Comparison of ENCODE assay signal across 9 cellular contexts in genomic region chr14:105061428-105062047, GRCh38. TPM values are rescaled to one million over a fixed set of nuclear protein-coding genes. Genes with fewer than 3 reads are reported as not detected.
A peak's percentile ranks its signal among the peaks of the same experiment; 100 is the strongest.
DNase-seq lines count a peak whose midpoint lies in the region; ATAC-seq and TF ChIP-seq lines count a peak whose summit lies in the region.
"Had no signal": no experiment of that assay in that cellular context is flagged by ENCODE, and none has a peak within 500 bp of the region (broad histone marks: within the 10 kb centered on the region; RNA-seq: fewer than 3 reads in every experiment).

No MANE protein-coding gene starts in this region.

- ATAC-seq in GM19023 (IDR thresholded peaks at IDR 0.05; ENCODE audit: unreplicated experiment) (peak; percentile 37), GM18505 (IDR thresholded peaks at IDR 0.05; ENCODE audit: unreplicated experiment) (no peak)
- ATAC-seq: HCT116 had no signal

- peak overlapping the region; percentile 90 for H3K27ac Mint-ChIP-seq in T-helper 2 cell treated with Interferon-gamma antibody and Interleukin-4, amounts not matched to agents 5 μg/mL and 100 μg/mL, for 36 hours

- TF ChIP-seq CTCF in dorsolateral prefrontal cortex (IDR thresholded peaks at IDR 0.05 in 54 of 56, conservative IDR thresholded peaks at IDR 0.05 in 2 of 56; ENCODE audit: low read depth in 1 of 56, partially characterized antibody in 56 of 56), result no peak

- peak overlapping the region; percentile 92 for H3K4me3 Mint-ChIP-seq in T-helper 2 cell treated with Interferon-gamma antibody and Interleukin-4, amounts not matched to agents 5 μg/mL and 100 μg/mL, for 36 hours

- H3K4me1 Mint-ChIP-seq in T-helper 2 cell treated with Interferon-gamma antibody and Interleukin-4, amounts not matched to agents 5 μg/mL and 100 μg/mL, for 36 hours (ENCODE audit: low read depth), result peaks cover 47% of the 10 kb centered on the region

- peak overlapping the region in 7 of 59 donors; percentile 4 to 28 (median 18) for H3K4me3 ChIP-seq in dorsolateral prefrontal cortex

- H3K27ac ChIP-seq in dorsolateral prefrontal cortex, result peak overlapping the region in 44 of 59 donors; percentile 11 to 84 (median 60)

- H3K27me3 Mint-ChIP-seq in T-helper 2 cell treated with Interferon-gamma antibody and Interleukin-4, amounts not matched to agents 5 μg/mL and 100 μg/mL, for 36 hours (ENCODE audit: low read depth), result no peaks in the 10 kb centered on the region

- no peak for TF ChIP-seq POLR2A in GM18505 (IDR thresholded peaks at IDR 0.05; ENCODE audit: borderline replicate concordance, extremely low read depth, insufficient read depth, insufficient read length)

- no peaks in the 10 kb centered on the region for H3K9me3 Mint-ChIP-seq in T-helper 2 cell treated with Interferon-gamma antibody and Interleukin-4, amounts not matched to agents 5 μg/mL and 100 μg/mL, for 36 hours

- peaks cover 0 to 13% (median 0%) of the 10 kb centered on the region in 45 donors for H3K27me3 ChIP-seq in dorsolateral prefrontal cortex

- H3K36me3 Mint-ChIP-seq in T-helper 2 cell treated with Interferon-gamma antibody and Interleukin-4, amounts not matched to agents 5 μg/mL and 100 μg/mL, for 36 hours (ENCODE audit: low read depth), result peaks cover 35% of the 10 kb centered on the region

- DNase-seq in T-helper 2 cell treated with Interferon-gamma antibody and Interleukin-4, amounts not matched to agents 5 μg/mL and 100 μg/mL, for 36 hours (ENCODE audit: low spot score), result peak; percentile 54
- DNase-seq in dorsolateral prefrontal cortex, result no peak
- DNase-seq in stimulated activated CD4-positive, alpha-beta T cell treated with anti-CD3 and anti-CD28 coated beads, Interleukin-2, amount 100 ng/mL, for 24 hours, result peak; percentile 76
- DNase-seq in NCI-H146 (lab: John Stamatoyannopoulos, UW), result no peak
- no peak for DNase-seq in HuH-7.5 (ENCODE audit: low spot score)
- DNase-seq in NCI-H2107 treated with DMSO at 0.1 percent for 48 hours (lab: John Stamatoyannopoulos, UW; ENCODE audit: unreplicated experiment), result no peak

- intact Hi-C loops in dorsolateral prefrontal cortex (cut with DNase I), result no loop called here

RNA-seq across cellular contexts. Expression of gene GPR132, which starts 3.7 kb away (rescaled TPM):
- 1 to 10 TPM in 96 of 120 experiments, under 1 TPM in 24; 0.48 to 3.9 (median 1.6) TPM for total RNA-seq in dorsolateral prefrontal cortex

RNA-seq across cellular contexts. Expression of gene CDCA4, which starts 40.7 kb away (rescaled TPM):
- 1 to 10 TPM; 1.7 to 5.4 (median 3.1) TPM for total RNA-seq in dorsolateral prefrontal cortex

Comparison
In these comparisons a context has a peak if more than half of its experiments do, and no peak if none do; other contexts are left out.
1. DNase-seq: peak in T-helper 2 cell treated with Interferon-gamma antibody and Interleukin-4, amounts not matched to agents 5 μg/mL and 100 μg/mL, for 36 hours (single experiment) and stimulated activated CD4-positive, alpha-beta T cell treated with anti-CD3 and anti-CD28 coated beads, Interleukin-2, amount 100 ng/mL, for 24 hours (2 of 2); none in dorsolateral prefrontal cortex (0 of 10), NCI-H146 (single experiment), HuH-7.5 (single experiment) and NCI-H2107 treated with DMSO at 0.1 percent for 48 hours (single experiment).